Comparison of ENCODE assay signal across 16 cellular contexts in genomic region chr17:79272666-79273219, GRCh38.
DNase-seq lines count a peak whose midpoint lies in the region; ATAC-seq and TF ChIP-seq lines count a peak whose summit lies in the region.
"Had no signal": no experiment of that assay in that cellular context is flagged by ENCODE, and none has a peak within 500 bp of the region (broad histone marks: within the 10 kb centered on the region; RNA-seq: fewer than 3 reads in every experiment).

No MANE protein-coding gene starts in this region.

- intact Hi-C loops in Panc1 (cut with micrococcal nuclease; ENCODE audit: unreplicated experiment): no loop called here
- intact Hi-C loops in uterus (cut with DNase I; ENCODE audit: low total_unique reads): no loop called here
- intact Hi-C loops in left ventricle myocardium superior (cut with micrococcal nuclease): no loop called here

- TF ChIP-seq CTCF in Panc1 (IDR thresholded peaks at IDR 0.05) (no peak), fibroblast of mammary gland (conservative IDR thresholded peaks at IDR 0.05; ENCODE audit: control insufficient read depth, insufficient read depth, low read depth, low read length) (no peak), tibial nerve (IDR thresholded peaks at IDR 0.05) (no peak), uterus (IDR thresholded peaks at IDR 0.05) (no peak)

- DNase-seq in ACHN (peak; percentile 68), H4 (ENCODE audit: low spot score) (peak; percentile 82), Panc1 (ENCODE audit: low read depth, low spot score) (peak; percentile 8), fibroblast of mammary gland (ENCODE audit: low read depth) (peak; percentile 17), tibial nerve (ENCODE audit: low spot score in 2 of 2) (no peak), uterus (no peak), NK-92 (lab: John Stamatoyannopoulos, UW; ENCODE audit: unreplicated experiment) (no peak), left ventricle myocardium superior (no peak)
- DNase-seq: activated CD4-positive, alpha-beta T cell treated with anti-CD3 and anti-CD28 coated beads, Interleukin-2, amount 50 U/mL, for 1 hour; activated naive CD8-positive, alpha-beta T cell treated with anti-CD3 and anti-CD28 coated beads, Interleukin-2, amount 50 U/mL, for 24 hours; activated T-cell treated with anti-CD3 and anti-CD28 coated beads, Interleukin-2, amount 50 U/mL, for 24 hours; DMS79 treated with DMSO at 0.1 percent for 48 hours; glutamatergic neuron; NCI-H1048; ovary; SHP77 had no signal

- H3K4me1 ChIP-seq in Panc1 (ENCODE audit: control insufficient read depth, insufficient read depth, low read length) (peaks cover 7% of the 10 kb centered on the region; the same call in 1 of the 2 replicates), tibial nerve (no peaks in the 10 kb centered on the region), uterus (no peaks in the 10 kb centered on the region)

- CTCF ChIA-PET in Panc1 (lab: Charles Lee): no interaction called here

- H3K27me3 ChIP-seq in Panc1 (ENCODE audit: control insufficient read depth, insufficient read depth, low read length) (peaks cover 2% of the 10 kb centered on the region; the same call in 1 of the 2 replicates), tibial nerve (peaks cover 0 to 45% of the 10 kb centered on the region in 2 donors), uterus (no peaks in the 10 kb centered on the region)
- H3K27me3 ChIP-seq: ovary had no signal

- H3K9me3 ChIP-seq in Panc1 (ENCODE audit: control insufficient read depth, insufficient read depth, low read depth, low read length) (no peaks in the 10 kb centered on the region), tibial nerve (no peaks in the 10 kb centered on the region), uterus (no peaks in the 10 kb centered on the region)
- H3K9me3 ChIP-seq: ovary had no signal

- peak; percentile 56 for ATAC-seq in Panc1
- ATAC-seq in left ventricle myocardium superior: no peak
- ATAC-seq: activated naive CD8-positive, alpha-beta T cell treated with anti-CD3 and anti-CD28 coated beads, Interleukin-2, amount 50 U/mL, for 24 hours had no signal

- BruUV-seq in Panc1 (replicated peaks; lab: Mats Ljungman, UMichigan): no TSS peak

- WGBS in tibial nerve, 2 donors: 63 to 68% methylated on average over 9 of the region's 9 CpGs

- H3K27ac ChIP-seq in Panc1 (ENCODE audit: low read length): no peak overlapping the region
- H3K27ac ChIP-seq in tibial nerve: no peak overlapping the region
- no peak overlapping the region for H3K27ac ChIP-seq in uterus
- H3K27ac ChIP-seq: ovary had no signal

- H3K36me3 ChIP-seq in Panc1 (ENCODE audit: control insufficient read depth, insufficient read depth, low read length): no peaks in the 10 kb centered on the region
- H3K36me3 ChIP-seq in tibial nerve: no peaks in the 10 kb centered on the region
- H3K36me3 ChIP-seq in uterus: no peaks in the 10 kb centered on the region
- H3K36me3 ChIP-seq: ovary had no signal

- POLR2A ChIA-PET in Panc1 (lab: Charles Lee): no interaction called here

- in situ Hi-C loops in ACHN (cut with HindIII; ENCODE audit: low pct_ligation_motif_present, low pct_unique_long_range_greater_than_20kb, low sequenced_read_pairs): no loop called here
- in situ Hi-C loops in Panc1 (cut with HindIII; ENCODE audit: low pct_unique_long_range_greater_than_20kb, low sequenced_read_pairs): no loop called here

- TF ChIP-seq EP300 in tibial nerve (IDR thresholded peaks at IDR 0.05): no peak

- H3K4me3 ChIP-seq in Panc1 (ENCODE audit: low read depth in 2 of 2, low read length in 2 of 2) (no peak overlapping the region), fibroblast of mammary gland (ENCODE audit: control insufficient read depth, low read depth, low read length) (no peak overlapping the region), tibial nerve (no peak overlapping the region), uterus (no peak overlapping the region)
- H3K4me3 ChIP-seq: ovary had no signal

- no peak for TF ChIP-seq POLR2A in tibial nerve (IDR thresholded peaks at IDR 0.05)
- no peak for TF ChIP-seq POLR2A in uterus (IDR thresholded peaks at IDR 0.05)

Comparison
In these comparisons a context has a peak if more than half of its experiments do, and no peak if none do; other contexts are left out.
1. DNase-seq: peak in ACHN (single experiment), H4 (single experiment), Panc1 (single experiment) and fibroblast of mammary gland (single experiment); none in tibial nerve (0 of 2), uterus (0 of 2), NK-92 (single experiment) and left ventricle myocardium superior (single experiment).